In the genomic region with DNA sequence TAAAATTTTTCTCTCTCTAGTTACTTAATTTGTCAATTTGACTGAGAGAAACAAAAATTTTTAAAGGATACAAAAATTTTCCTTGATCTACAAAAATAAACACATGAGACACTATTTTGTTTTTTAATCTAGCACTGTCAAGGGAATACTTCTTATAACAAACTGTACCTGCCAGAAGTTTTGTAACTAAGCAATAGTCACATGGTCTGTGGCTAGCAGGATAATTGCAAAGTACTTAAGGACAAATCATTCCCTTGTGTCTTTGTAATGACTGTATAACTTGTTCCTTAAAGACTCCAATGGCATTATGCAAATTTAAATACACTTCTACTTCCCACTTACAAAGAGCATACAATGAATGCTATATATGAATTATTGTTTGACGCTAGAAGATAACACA, we compare ENCODE assay signal across 23 cellular contexts.
"Had no signal": no experiment of that assay in that cellular context is flagged by ENCODE, and none has a peak within 500 bp of the region (broad histone marks: within the 10 kb centered on the region; RNA-seq: fewer than 3 reads in every experiment).

No MANE protein-coding gene starts in this region.

- ATAC-seq: activated CD4-positive, alpha-beta T cell treated with anti-CD3 and anti-CD28 coated beads for 36 hours; activated CD8-positive, alpha-beta memory T cell treated with anti-CD3 and anti-CD28 coated beads, Interleukin-2, amount 10 ng/mL, durations not matched to agents 7 days and 5 days; activated CD8-positive, alpha-beta T cell treated with anti-CD3 and anti-CD28 coated beads, Interleukin-2, amount 10 ng/mL, durations not matched to agents 7 days and 5 days; activated naive CD4-positive, alpha-beta T cell treated with anti-CD3 and anti-CD28 coated beads, Interleukin-2, amount 50 U/mL, for 72 hours; heart left ventricle; left lobe of liver; lower lobe of right lung; natural killer cell; right lobe of liver had no signal

- DNase-seq: activated CD4-positive, alpha-beta T cell treated with anti-CD3 and anti-CD28 coated beads for 36 hours; activated CD4-positive, CD25-positive, alpha-beta regulatory T cell; activated CD8-positive, alpha-beta memory T cell treated with anti-CD3 and anti-CD28 coated beads, Interleukin-2, amount 10 ng/mL, durations not matched to agents 7 days and 5 days; activated CD8-positive, alpha-beta T cell treated with anti-CD3 and anti-CD28 coated beads, Interleukin-2, amount 10 ng/mL, durations not matched to agents 7 days and 5 days; activated naive CD4-positive, alpha-beta T cell; activated T-cell treated with anti-CD3 and anti-CD28 coated beads, Interleukin-2, amount 50 U/mL, for 48 hours; anterior cingulate cortex; dermis blood vessel endothelial cell; effector CD4-positive, alpha-beta T cell; foreskin fibroblast; heart left ventricle; kidney glomerular epithelial cell; lower lobe of right lung; mesendoderm; natural killer cell; right lobe of liver; stimulated activated CD4-positive, alpha-beta T cell treated with anti-CD3 and anti-CD28 coated beads, Interleukin-15, amount 100 ng/mL, for 24 hours; stimulated activated naive CD4-positive, alpha-beta T cell treated with Interleukin-2 at 50 U/mL for 16 hours; T-helper 1 cell had no signal

- H3K4me3 ChIP-seq: heart left ventricle, lower lobe of right lung, neural progenitor cell, right lobe of liver, tibial nerve had no signal
